ENCODE assay signal across 1 cellular context in genomic region chr21:25385912-25386474, GRCh38.
TF ChIP-seq lines count a peak whose summit lies in the region.

No MANE protein-coding gene starts in this region.

TF ChIP-seq in HepG2, 621 proteins besides CTCF, POLR2A, EP300 and RAD21 (continued from another document):
- no peak for TF ChIP-seq KIAA2018 (CRISPR knock-in tag; IDR thresholded peaks at IDR 0.05; ENCODE audit: borderline replicate concordance)
- no peak for TF ChIP-seq ZNF33A (CRISPR knock-in tag; IDR thresholded peaks at IDR 0.05; ENCODE audit: borderline replicate concordance)
- TF ChIP-seq PLSCR1 (CRISPR knock-in tag; IDR thresholded peaks at IDR 0.05; ENCODE audit: borderline replicate concordance): no peak
- TF ChIP-seq KDM6A (CRISPR knock-in tag; IDR thresholded peaks at IDR 0.05; ENCODE audit: low read depth): no peak
- no peak for TF ChIP-seq ZNF235 (CRISPR knock-in tag; IDR thresholded peaks at IDR 0.05; ENCODE audit: borderline replicate concordance)
- TF ChIP-seq ARID3A (IDR thresholded peaks at IDR 0.05; ENCODE audit: low read depth, low read length): peak; percentile 29; the same call in 1 of the 2 replicates
- TF ChIP-seq ONECUT2 (CRISPR knock-in tag; IDR thresholded peaks at IDR 0.05): 0 out of 2 replicates have a peak, but pooled peaks have one; percentile 13
- no peak for TF ChIP-seq SMARCE1 (IDR thresholded peaks at IDR 0.05; ENCODE audit: borderline replicate concordance)
- no peak for TF ChIP-seq PAX8 (CRISPR knock-in tag; IDR thresholded peaks at IDR 0.05; ENCODE audit: borderline replicate concordance)
- no peak for TF ChIP-seq FUBP1 (CRISPR knock-in tag; IDR thresholded peaks at IDR 0.05; ENCODE audit: borderline replicate concordance)
- peak; percentile 24; the same call in 1 of the 2 replicates for TF ChIP-seq ZNF362 (CRISPR knock-in tag; IDR thresholded peaks at IDR 0.05; ENCODE audit: borderline replicate concordance)
- no peak for TF ChIP-seq ZNF75D (CRISPR knock-in tag; IDR thresholded peaks at IDR 0.05; ENCODE audit: borderline replicate concordance)
- TF ChIP-seq TEAD3 (CRISPR knock-in tag; optimal IDR thresholded peaks at IDR 0.05; ENCODE audit: borderline replicate concordance): peak; percentile 44
- TF ChIP-seq ZBTB38 (CRISPR knock-in tag; IDR thresholded peaks at IDR 0.05): no peak
